ENCODE assay signal across 7 cellular contexts in the genomic region with DNA sequence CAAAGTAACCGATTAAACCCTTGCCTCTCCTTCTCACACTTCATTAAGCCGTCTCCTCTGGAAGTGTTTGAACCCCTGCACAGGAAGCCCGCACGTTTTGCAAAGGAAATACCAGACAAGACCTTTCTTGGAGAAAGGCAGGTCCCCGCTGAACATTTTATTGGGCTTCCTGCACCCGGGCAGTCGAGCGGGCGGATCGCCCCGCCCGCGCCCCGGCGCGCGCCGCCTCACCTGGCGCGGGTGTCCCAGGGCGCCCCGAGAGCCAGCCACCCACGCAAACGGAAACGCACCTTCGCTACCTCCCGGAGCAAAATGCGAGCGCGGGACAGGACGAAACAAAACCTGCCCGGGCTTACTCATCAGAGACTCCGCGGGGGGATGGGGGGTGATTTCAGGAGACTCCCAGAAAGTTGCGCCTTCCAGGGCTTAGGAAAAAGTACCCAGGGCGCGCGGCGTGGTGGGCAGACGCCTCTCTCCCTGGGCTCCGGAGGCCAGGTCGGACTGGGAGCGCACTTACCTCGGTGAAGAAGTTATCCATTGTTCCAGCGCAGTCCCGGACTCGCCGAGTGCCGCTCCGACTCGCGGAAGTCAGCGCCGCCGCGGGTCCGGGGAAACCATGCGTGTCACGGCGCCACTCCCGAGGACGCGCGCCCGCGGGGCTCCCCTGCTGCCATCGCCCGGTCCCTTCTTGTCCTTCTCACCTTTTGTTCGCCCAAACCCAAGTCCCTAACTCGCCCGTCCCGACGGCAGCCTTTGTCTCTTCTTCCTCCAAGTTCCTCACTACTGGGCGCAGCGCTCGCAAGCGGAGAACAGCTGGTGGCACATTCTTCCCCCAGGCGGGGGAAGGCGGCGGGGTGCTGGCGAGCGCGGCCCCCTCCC. TPM values are rescaled to one million over a fixed set of nuclear protein-coding genes. Genes with fewer than 3 reads are reported as not detected.
A peak's percentile ranks its signal among the peaks of the same experiment; 100 is the strongest.
DNase-seq lines count a peak whose midpoint lies in the region; ATAC-seq and TF ChIP-seq lines count a peak whose summit lies in the region.

No MANE protein-coding gene starts in this region.

- H3K4me2 ChIP-seq in H9 (ENCODE audit: insufficient read depth, insufficient read length, low read length) (peak overlapping the region; percentile 74), neuronal stem cell (ENCODE audit: insufficient read depth, low read length, poor library complexity, severe bottlenecking) (peak overlapping the region; percentile 88)

- no peaks in the 10 kb centered on the region for H3K9me3 ChIP-seq in H9 (ENCODE audit: control insufficient read depth, low read depth, low read length)
- H3K9me3 ChIP-seq in neuronal stem cell (replicated peaks in 1 of 2; ENCODE audit: control insufficient read depth in 2 of 2, insufficient read depth in 1 of 2, low read depth in 1 of 2, low read length in 2 of 2) = no peaks in the 10 kb centered on the region

- no peak overlapping the region for H4K8ac ChIP-seq in H9 (replicated peaks; ENCODE audit: insufficient read length, low read depth, low read length)
- H4K8ac ChIP-seq in neuronal stem cell (ENCODE audit: low read depth, low read length) = no peak overlapping the region

- H3K23ac ChIP-seq in H9 (ENCODE audit: insufficient read length, low read depth, low read length) (no peak overlapping the region), neuronal stem cell (ENCODE audit: low read depth, low read length, poor library complexity) (peak overlapping the region; percentile 68)

- H3K27me3 ChIP-seq in H9 (ENCODE audit: insufficient read depth, low read length) (peaks cover 20% of the 10 kb centered on the region), neuronal stem cell (ENCODE audit: control insufficient read depth in 3 of 3, insufficient read depth in 3 of 3, low read depth in 1 of 3, low read length in 3 of 3) (peaks cover 0 to 37% (median 14%) of the 10 kb centered on the region in 3 experiments)

- H4K5ac ChIP-seq in H9 (ENCODE audit: insufficient read length, low read depth, low read length) = no peak overlapping the region

- H2BK5ac ChIP-seq in H9 (ENCODE audit: insufficient read length, low read length) (no peak overlapping the region), neuronal stem cell (ENCODE audit: low read length) (peak overlapping the region; percentile 62)

- no peaks in the 10 kb centered on the region for H3K36me3 Mint-ChIP-seq in H9 (ENCODE audit: insufficient read depth in 1 of 3, low read depth in 3 of 3)
- H3K36me3 Mint-ChIP-seq in activated CD8-positive, alpha-beta memory T cell treated with anti-CD3 and anti-CD28 coated beads, Interleukin-2, amount 10 ng/mL, durations not matched to agents 7 days and 5 days = no peaks in the 10 kb centered on the region

- DNase-seq in GM12865 (ENCODE audit: low read depth) (peak; percentile 14), H9 (peak; percentile 34), MV-4-11 (lab: John Stamatoyannopoulos, UW) (peak; percentile 60), globus pallidus (ENCODE audit: low spot score) (peak; percentile 21), neuronal stem cell (ENCODE audit: low spot score) (no peak)
- no peak for DNase-seq in activated CD8-positive, alpha-beta memory T cell treated with anti-CD3 and anti-CD28 coated beads, Interleukin-2, amount 10 ng/mL, durations not matched to agents 7 days and 5 days

- H3K4ac ChIP-seq in H9 (ENCODE audit: low read depth, low read length) (no peak overlapping the region), neuronal stem cell (ENCODE audit: low read length) (no peak overlapping the region)

- peaks cover 16% of the 10 kb centered on the region for H3K23me2 ChIP-seq in H9 (ENCODE audit: insufficient read length, low read depth, low read length, poor library complexity, severe bottlenecking)

- H3K27ac ChIP-seq in H9 (ENCODE audit: insufficient read length, low read depth, low read length) (no peak overlapping the region), neuronal stem cell (replicated peaks; ENCODE audit: low read length) (peak overlapping the region; percentile 40)

- H3K4me1 ChIP-seq in H9 (ENCODE audit: insufficient read depth, low read length) = peaks cover 2% of the 10 kb centered on the region; the same call in 1 of the 2 replicates
- H3K4me1 ChIP-seq in neuronal stem cell (ENCODE audit: control insufficient read depth in 2 of 2, insufficient read depth in 1 of 2, low read depth in 1 of 2, low read length in 2 of 2) = peaks cover 5 to 18% of the 10 kb centered on the region in 2 donors

- peak overlapping the region; percentile 94 to 99 for H3K4me3 Mint-ChIP-seq in H9
- peak overlapping the region; percentile 45 for H3K4me3 Mint-ChIP-seq in activated CD8-positive, alpha-beta memory T cell treated with anti-CD3 and anti-CD28 coated beads, Interleukin-2, amount 10 ng/mL, durations not matched to agents 7 days and 5 days

- peak overlapping the region; percentile 7; the same call in 1 of the 2 replicates for H3K4me3 ChIP-seq in GM12865 (ENCODE audit: low read depth, low read length)
- peak overlapping the region; percentile 90 to 97 for H3K4me3 ChIP-seq in neuronal stem cell (ENCODE audit: low read length in 2 of 2)

- H2BK15ac ChIP-seq in H9 (ENCODE audit: low read depth, low read length) (no peak overlapping the region), neuronal stem cell (ENCODE audit: low read length) (peak overlapping the region; percentile 27)

- H3K14ac ChIP-seq in H9 (ENCODE audit: insufficient read depth, low read length) (peak overlapping the region; percentile 88), neuronal stem cell (ENCODE audit: low read length) (peak overlapping the region; percentile 91)

- H3K56ac ChIP-seq in H9 (ENCODE audit: insufficient read length, low read depth, low read length) = no peak overlapping the region

- no peak overlapping the region for H3T11ph ChIP-seq in H9 (ENCODE audit: low read length)

- WGBS in H9 (ENCODE audit: extremely low coverage, insufficient read length, low lambda C conversion rate) = no CpG with 5 or more reads among the region's 83 CpGs
- no CpG with 5 or more reads among the region's 83 CpGs for WGBS in neuronal stem cell (ENCODE audit: extremely low coverage in 2 of 2, insufficient read length in 2 of 2, insufficient replicate concordance in 1 of 2), 2 donors

- H3K18ac ChIP-seq in H9 (ENCODE audit: insufficient read length, low read depth, low read length) (peak overlapping the region; percentile 82), neuronal stem cell (ENCODE audit: low read length) (peak overlapping the region; percentile 98)

- H3K9ac ChIP-seq in H9 (ENCODE audit: extremely low read depth, insufficient read length, low read length) = peak overlapping the region; percentile 64
- peak overlapping the region; percentile 90 for H3K9ac ChIP-seq in neuronal stem cell (ENCODE audit: low read depth, low read length, poor library complexity)

- peaks cover 8% of the 10 kb centered on the region for H3K79me1 ChIP-seq in H9 (ENCODE audit: insufficient read depth, low read depth, low read length, poor library complexity, severe bottlenecking)
- peaks cover 2% of the 10 kb centered on the region for H3K79me1 ChIP-seq in neuronal stem cell (ENCODE audit: low read depth, low read length)

- no peak overlapping the region for H2AK5ac ChIP-seq in H9 (ENCODE audit: insufficient read length, low read length)
- H2AK5ac ChIP-seq in neuronal stem cell (ENCODE audit: low read depth, low read length) = peak overlapping the region; percentile 71

- no peak overlapping the region for H2BK120ac ChIP-seq in H9 (ENCODE audit: low read depth, low read length, poor library complexity, severe bottlenecking)
- H2BK120ac ChIP-seq in neuronal stem cell (ENCODE audit: low read depth, low read length) = no peak overlapping the region

- H2BK12ac ChIP-seq in H9 (ENCODE audit: insufficient read length, low read depth, low read length) = no peak overlapping the region
- no peak overlapping the region for H2BK12ac ChIP-seq in neuronal stem cell (ENCODE audit: low read length)

- CTCF ChIA-PET in activated CD8-positive, alpha-beta memory T cell treated with anti-CD3 and anti-CD28 coated beads, Interleukin-2, amount 10 ng/mL, durations not matched to agents 7 days and 5 days (lab: Charles Lee) = no interaction called here

- no peak overlapping the region for H2AFZ ChIP-seq in H9 (ENCODE audit: low read length)
- H2AFZ ChIP-seq in neuronal stem cell (ENCODE audit: low read length) = peak overlapping the region; percentile 97

- H2BK20ac ChIP-seq in H9 (ENCODE audit: low read depth, low read length, poor library complexity, severe bottlenecking) = no peak overlapping the region

- no peaks in the 10 kb centered on the region; the same call in 1 of the 2 replicates for H3K79me2 ChIP-seq in H9 (ENCODE audit: insufficient read depth, low read length)

- H3K9me3 Mint-ChIP-seq in H9 = peaks cover 0 to 2% of the 10 kb centered on the region in 2 experiments; a peak in 1 of 5 replicates
- H3K9me3 Mint-ChIP-seq in activated CD8-positive, alpha-beta memory T cell treated with anti-CD3 and anti-CD28 coated beads, Interleukin-2, amount 10 ng/mL, durations not matched to agents 7 days and 5 days (ENCODE audit: low read depth) = no peaks in the 10 kb centered on the region

- no peaks in the 10 kb centered on the region for H3K36me3 ChIP-seq in neuronal stem cell (replicated peaks in 1 of 2; ENCODE audit: control insufficient read depth in 2 of 2, insufficient read depth in 2 of 2, low read length in 2 of 2)

- ATAC-seq in activated CD8-positive, alpha-beta memory T cell treated with anti-CD3 and anti-CD28 coated beads, Interleukin-2, amount 10 ng/mL, durations not matched to agents 7 days and 5 days = peak; percentile 49
- ATAC-seq in GM18868 (IDR thresholded peaks at IDR 0.05; ENCODE audit: unreplicated experiment) = no peak

- TF ChIP-seq CTCF in GM12865 (IDR thresholded peaks at IDR 0.05; ENCODE audit: insufficient read depth, low read depth, low read length, missing control alignments) = no peak
- no peak for TF ChIP-seq CTCF in H9 (conservative IDR thresholded peaks at IDR 0.05)

- H3K27ac Mint-ChIP-seq in H9 = peak overlapping the region; percentile 18 to 97 (median 95); a peak in 5 of 7 replicates
- H3K27ac Mint-ChIP-seq in activated CD8-positive, alpha-beta memory T cell treated with anti-CD3 and anti-CD28 coated beads, Interleukin-2, amount 10 ng/mL, durations not matched to agents 7 days and 5 days = no peak overlapping the region

- H4K20me1 ChIP-seq in H9 (ENCODE audit: control insufficient read depth, insufficient read depth, insufficient read length) = no peaks in the 10 kb centered on the region

- H3K27me3 Mint-ChIP-seq in H9 (ENCODE audit: low read depth) = peaks cover 70% of the 10 kb centered on the region
- peaks cover 55% of the 10 kb centered on the region for H3K27me3 Mint-ChIP-seq in activated CD8-positive, alpha-beta memory T cell treated with anti-CD3 and anti-CD28 coated beads, Interleukin-2, amount 10 ng/mL, durations not matched to agents 7 days and 5 days

- peaks cover 47 to 55% of the 10 kb centered on the region in 2 experiments for H3K4me1 Mint-ChIP-seq in H9
- H3K4me1 Mint-ChIP-seq in activated CD8-positive, alpha-beta memory T cell treated with anti-CD3 and anti-CD28 coated beads, Interleukin-2, amount 10 ng/mL, durations not matched to agents 7 days and 5 days = peaks cover 8% of the 10 kb centered on the region

- H4K91ac ChIP-seq in H9 (ENCODE audit: insufficient read length, low read depth, low read length) = no peak overlapping the region
- H4K91ac ChIP-seq in neuronal stem cell (ENCODE audit: low read depth, low read length, poor library complexity) = no peak overlapping the region

RNA-seq across cellular contexts. Expression of a gene that starts 0.6 kb away (rescaled TPM):
- 125 and 127 TPM in 2 replicates for total RNA-seq in H9 (2021)
- not detected for total RNA-seq in activated CD8-positive, alpha-beta memory T cell treated with anti-CD3 and anti-CD28 coated beads, Interleukin-2, amount 10 ng/mL, durations not matched to agents 7 days and 5 days
- 54.4 TPM for polyA plus RNA-seq in neuronal stem cell (2013, experiment 1 of 2)
- 55.6 TPM for polyA plus RNA-seq in neuronal stem cell (2013, experiment 2 of 2)

Comparison
In these comparisons a context has a peak if more than half of its experiments do, and no peak if none do; other contexts are left out.
1. DNase-seq: peak in GM12865 (single experiment), H9 (single experiment), MV-4-11 (single experiment) and globus pallidus (single experiment); none in activated CD8-positive, alpha-beta memory T cell treated with anti-CD3 and anti-CD28 coated beads, Interleukin-2, amount 10 ng/mL, durations not matched to agents 7 days and 5 days (single experiment) and neuronal stem cell (single experiment).
2. RNA of a gene that starts 0.6 kb away (total RNA-seq): 125 to 127 TPM in H9; not detected in activated CD8-positive, alpha-beta memory T cell treated with anti-CD3 and anti-CD28 coated beads, Interleukin-2, amount 10 ng/mL, durations not matched to agents 7 days and 5 days; every median in the first group is over 100 times any median in the second.